Comparison of ENCODE assay signal across 12 cellular contexts in genomic region chr2:97005353-97005752, GRCh38.
DNase-seq lines count a peak whose midpoint lies in the region; ATAC-seq and TF ChIP-seq lines count a peak whose summit lies in the region.
"Had no signal": no experiment of that assay in that cellular context is flagged by ENCODE, and none has a peak within 500 bp of the region (broad histone marks: within the 10 kb centered on the region; RNA-seq: fewer than 3 reads in every experiment).

No MANE protein-coding gene starts in this region.

- H3K4me1 ChIP-seq in DOHH2 (ENCODE audit: control insufficient read depth, low read length) (no peaks in the 10 kb centered on the region), OCI-LY1 (ENCODE audit: insufficient read depth, low read length, severe bottlenecking) (no peaks in the 10 kb centered on the region)
- H3K4me1 ChIP-seq: suprapubic skin had no signal

- no peaks in the 10 kb centered on the region for H4K20me1 ChIP-seq in DOHH2 (ENCODE audit: control insufficient read depth, insufficient read depth, low read depth, low read length)
- H4K20me1 ChIP-seq in OCI-LY1 (ENCODE audit: insufficient read depth, low read length), result no peaks in the 10 kb centered on the region

- no peak overlapping the region for H2AFZ ChIP-seq in OCI-LY1 (ENCODE audit: low read length)

- no peak overlapping the region for H3K4me2 ChIP-seq in DOHH2 (ENCODE audit: low read length)
- H3K4me2 ChIP-seq in OCI-LY1 (ENCODE audit: low read length), result no peak overlapping the region

- H3K9me2 ChIP-seq in DOHH2 (replicated peaks; ENCODE audit: control insufficient read depth, low read length) (no peaks in the 10 kb centered on the region), OCI-LY1 (ENCODE audit: low read depth, low read length) (no peaks in the 10 kb centered on the region)

- no peak for ATAC-seq in GM18511 (IDR thresholded peaks at IDR 0.05; ENCODE audit: unreplicated experiment)
- ATAC-seq in GM21529 (IDR thresholded peaks at IDR 0.05; ENCODE audit: unreplicated experiment), result no peak
- ATAC-seq: activated naive CD4-positive, alpha-beta T cell treated with anti-CD3 and anti-CD28 coated beads, Interleukin-2, amount 50 U/mL, for 72 hours; esophagus mucosa had no signal

- H3K9me3 ChIP-seq in DOHH2 (ENCODE audit: control insufficient read depth, insufficient read depth, low read length) (no peaks in the 10 kb centered on the region), OCI-LY1 (ENCODE audit: low read length) (no peaks in the 10 kb centered on the region)
- H3K9me3 ChIP-seq: suprapubic skin had no signal

- H3K79me2 ChIP-seq in DOHH2 (ENCODE audit: control insufficient read depth, low read length) (no peaks in the 10 kb centered on the region), OCI-LY1 (ENCODE audit: insufficient read depth, low read length) (no peaks in the 10 kb centered on the region)

- H3K27ac ChIP-seq in 22Rv1 (no peak overlapping the region), DOHH2 (ENCODE audit: low read depth, low read length) (no peak overlapping the region), OCI-LY1 (ENCODE audit: low read depth, low read length, poor library complexity, severe bottlenecking) (no peak overlapping the region)
- H3K27ac ChIP-seq: suprapubic skin had no signal

- no peak overlapping the region for H3K4me3 ChIP-seq in DOHH2 (ENCODE audit: low read length)
- H3K4me3 ChIP-seq in OCI-LY1 (ENCODE audit: low read depth, low read length, poor library complexity, severe bottlenecking), result no peak overlapping the region
- no peak overlapping the region for H3K4me3 ChIP-seq in epithelial cell of esophagus (ENCODE audit: low read length)
- H3K4me3 ChIP-seq: suprapubic skin had no signal

- H3K36me3 ChIP-seq in DOHH2 (ENCODE audit: control insufficient read depth, low read length), result no peaks in the 10 kb centered on the region
- H3K36me3 ChIP-seq in OCI-LY1 (ENCODE audit: insufficient read depth, low read length), result no peaks in the 10 kb centered on the region
- H3K36me3 ChIP-seq: suprapubic skin had no signal

- H3F3A ChIP-seq in DOHH2 (ENCODE audit: control insufficient read depth, insufficient read depth), result no peaks in the 10 kb centered on the region
- no peaks in the 10 kb centered on the region for H3F3A ChIP-seq in OCI-LY1 (ENCODE audit: insufficient read depth, low read length)

- H3K27me3 ChIP-seq in DOHH2 (ENCODE audit: control insufficient read depth, low read length) (peaks cover 14% of the 10 kb centered on the region), OCI-LY1 (ENCODE audit: insufficient read depth, low read length) (no peaks in the 10 kb centered on the region; the same call in 1 of the 2 replicates)

- no peak overlapping the region for H3K9ac ChIP-seq in OCI-LY1 (ENCODE audit: low read length)

- TF ChIP-seq CTCF in 22Rv1 (IDR thresholded peaks at IDR 0.05) (peak; percentile 27), DOHH2 (IDR thresholded peaks at IDR 0.05; ENCODE audit: low read depth, low read length, poor library complexity, severe bottlenecking) (peak; percentile 12), OCI-LY1 (IDR thresholded peaks at IDR 0.05; ENCODE audit: low read length) (peak; percentile 23; the same call in 1 of the 2 replicates), epithelial cell of esophagus (IDR thresholded peaks at IDR 0.05; ENCODE audit: insufficient read depth, low read depth, low read length, missing control alignments) (peak; percentile 49)

- DNase-seq in epithelial cell of esophagus (ENCODE audit: low read depth), result peak; percentile 10
- DNase-seq in epidermal melanocyte (ENCODE audit: insufficient read length, low spot score), result no peak
- no peak for DNase-seq in activated CD4-positive, CD25-positive, alpha-beta regulatory T cell treated with anti-CD3 and anti-CD28 coated beads, Interleukin-2, amount 50 U/mL, for 72 hours
- DNase-seq: DMS153 had no signal
